In the genomic region with DNA sequence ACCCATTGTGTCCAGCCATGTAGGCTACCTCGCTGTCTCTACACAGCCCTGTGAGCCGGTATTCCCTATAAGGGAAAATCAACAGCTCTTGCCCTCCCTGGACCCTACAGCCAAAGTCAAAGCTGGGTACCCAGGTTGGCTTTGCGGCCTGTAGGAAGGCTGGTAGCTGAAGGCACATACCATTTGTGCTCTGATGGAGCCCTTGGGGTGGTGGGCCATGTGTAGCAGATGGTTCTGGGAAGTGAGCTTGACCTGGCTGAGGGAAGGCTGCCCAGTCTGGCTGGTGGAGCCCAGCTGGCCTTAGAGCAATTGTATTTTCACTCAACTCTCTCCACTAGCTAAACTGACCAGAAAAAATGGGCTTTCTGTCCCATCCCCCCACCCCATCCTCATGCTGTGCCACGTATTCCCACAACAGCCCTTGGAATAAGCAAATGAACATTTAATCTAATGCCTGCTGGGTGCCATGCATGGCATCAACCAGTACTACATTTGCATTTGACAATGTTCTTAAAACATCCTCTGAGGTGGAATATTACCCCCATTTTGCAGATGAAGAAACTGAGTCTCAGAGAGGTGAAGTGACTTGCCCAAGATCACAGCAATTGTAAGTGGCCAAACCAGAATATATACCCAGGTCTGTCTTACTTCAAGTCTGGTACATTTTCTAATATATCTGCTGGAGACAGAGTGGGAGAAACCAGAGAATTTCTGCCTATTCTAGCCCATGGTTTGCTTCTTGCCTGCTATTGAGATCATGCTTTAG, we compare ENCODE assay signal across 12 cellular contexts. TPM values are rescaled to one million over a fixed set of nuclear protein-coding genes. Genes with fewer than 3 reads are reported as not detected.
DNase-seq lines count a peak whose midpoint lies in the region; ATAC-seq and TF ChIP-seq lines count a peak whose summit lies in the region.
"Had no signal": no experiment of that assay in that cellular context is flagged by ENCODE, and none has a peak within 500 bp of the region (broad histone marks: within the 10 kb centered on the region; RNA-seq: fewer than 3 reads in every experiment).

No MANE protein-coding gene starts in this region.

- H3K4me1 ChIP-seq in iPS-15b (ENCODE audit: control insufficient read depth, insufficient read depth, low read length): peaks cover 8% of the 10 kb centered on the region
- H3K4me1 ChIP-seq in esophagus squamous epithelium: peaks cover 9 to 34% (median 9%) of the 10 kb centered on the region in 3 donors

- POLR2A ChIA-PET in activated CD8-positive, alpha-beta T cell treated with anti-CD3 and anti-CD28 coated beads, Interleukin-2, amount 10 ng/mL, durations not matched to agents 7 days and 5 days (lab: Charles Lee): interaction anchor here (0.6 kb wide), 1 partner anchor 16 kb away, joined by 3 read pairs; no protein-coding TSS in a partner anchor

- H3K9me3 ChIP-seq in iPS-15b (ENCODE audit: control insufficient read depth, insufficient read depth, low read length): no peaks in the 10 kb centered on the region
- H3K9me3 ChIP-seq in esophagus squamous epithelium: no peaks in the 10 kb centered on the region

- H3K27me3 ChIP-seq in iPS-15b (ENCODE audit: control insufficient read depth, insufficient read depth, low read length) (peaks cover 17% of the 10 kb centered on the region), esophagus squamous epithelium (peaks cover 0 to 54% (median 0%) of the 10 kb centered on the region in 4 donors)

- no peaks in the 10 kb centered on the region for H3K9me3 Mint-ChIP-seq in T-helper 2 cell treated with Interferon-gamma antibody and Interleukin-4, amounts not matched to agents 5 μg/mL and 100 μg/mL, for 36 hours
- no peaks in the 10 kb centered on the region for H3K9me3 Mint-ChIP-seq in activated CD8-positive, alpha-beta T cell treated with anti-CD3 and anti-CD28 coated beads, Interleukin-2, amount 10 ng/mL, durations not matched to agents 7 days and 5 days (ENCODE audit: insufficient read depth)
- no peaks in the 10 kb centered on the region for H3K9me3 Mint-ChIP-seq in progenitor cell of endocrine pancreas (ENCODE audit: low read depth)

- CTCF ChIA-PET in activated CD8-positive, alpha-beta T cell treated with anti-CD3 and anti-CD28 coated beads, Interleukin-2, amount 10 ng/mL, durations not matched to agents 7 days and 5 days (lab: Charles Lee): interaction anchor here (1.0 to 3.3 kb wide), 2 partner anchors 9 to 16 kb away, joined by 3 to 20 read pairs; no protein-coding TSS in a partner anchor

- 100% methylated on average over 3 to 4 of the region's 4 CpGs for WGBS in esophagus squamous epithelium, 2 donors

- peaks cover 8% of the 10 kb centered on the region for H3K4me1 Mint-ChIP-seq in T-helper 2 cell treated with Interferon-gamma antibody and Interleukin-4, amounts not matched to agents 5 μg/mL and 100 μg/mL, for 36 hours (ENCODE audit: low read depth)
- peaks cover 8% of the 10 kb centered on the region for H3K4me1 Mint-ChIP-seq in activated CD8-positive, alpha-beta T cell treated with anti-CD3 and anti-CD28 coated beads, Interleukin-2, amount 10 ng/mL, durations not matched to agents 7 days and 5 days (ENCODE audit: low read depth)
- peaks cover 8% of the 10 kb centered on the region for H3K4me1 Mint-ChIP-seq in progenitor cell of endocrine pancreas (ENCODE audit: low read depth)

- no peak overlapping the region for H3K9ac ChIP-seq in iPS-15b (ENCODE audit: low read depth, low read length)

- no peak for TF ChIP-seq POLR2A in esophagus squamous epithelium (IDR thresholded peaks at IDR 0.05)

- H3K27me3 Mint-ChIP-seq in T-helper 2 cell treated with Interferon-gamma antibody and Interleukin-4, amounts not matched to agents 5 μg/mL and 100 μg/mL, for 36 hours (ENCODE audit: low read depth): peaks cover 54% of the 10 kb centered on the region
- peaks cover 47% of the 10 kb centered on the region for H3K27me3 Mint-ChIP-seq in activated CD8-positive, alpha-beta T cell treated with anti-CD3 and anti-CD28 coated beads, Interleukin-2, amount 10 ng/mL, durations not matched to agents 7 days and 5 days (ENCODE audit: low read depth)
- H3K27me3 Mint-ChIP-seq in progenitor cell of endocrine pancreas: peaks cover 60% of the 10 kb centered on the region

- no peak overlapping the region for H3K27ac ChIP-seq in esophagus squamous epithelium

- H3K4me3 ChIP-seq in iPS-15b (ENCODE audit: low read depth, low read length) (peak overlapping the region; percentile 60), esophagus squamous epithelium (no peak overlapping the region)

- no peak for ATAC-seq in activated CD8-positive, alpha-beta T cell treated with anti-CD3 and anti-CD28 coated beads, Interleukin-2, amount 10 ng/mL, durations not matched to agents 7 days and 5 days

- peak overlapping the region; percentile 72 for H3K4me3 Mint-ChIP-seq in T-helper 2 cell treated with Interferon-gamma antibody and Interleukin-4, amounts not matched to agents 5 μg/mL and 100 μg/mL, for 36 hours
- peak overlapping the region; percentile 60 for H3K4me3 Mint-ChIP-seq in activated CD8-positive, alpha-beta T cell treated with anti-CD3 and anti-CD28 coated beads, Interleukin-2, amount 10 ng/mL, durations not matched to agents 7 days and 5 days
- H3K4me3 Mint-ChIP-seq in progenitor cell of endocrine pancreas (ENCODE audit: low read depth): peak overlapping the region; percentile 78

- intact Hi-C loops in esophagus squamous epithelium (cut with DNase I): no loop called here

- H3K36me3 ChIP-seq in iPS-15b (ENCODE audit: control insufficient read depth, insufficient read depth, low read length): no peaks in the 10 kb centered on the region
- no peaks in the 10 kb centered on the region for H3K36me3 ChIP-seq in esophagus squamous epithelium

- TF ChIP-seq CTCF in progenitor cell of endocrine pancreas (IDR thresholded peaks at IDR 0.05; ENCODE audit: unreplicated experiment): no peak
- TF ChIP-seq CTCF in esophagus squamous epithelium (IDR thresholded peaks at IDR 0.05): no peak

- no peak overlapping the region for H3K27ac Mint-ChIP-seq in T-helper 2 cell treated with Interferon-gamma antibody and Interleukin-4, amounts not matched to agents 5 μg/mL and 100 μg/mL, for 36 hours
- no peak overlapping the region for H3K27ac Mint-ChIP-seq in activated CD8-positive, alpha-beta T cell treated with anti-CD3 and anti-CD28 coated beads, Interleukin-2, amount 10 ng/mL, durations not matched to agents 7 days and 5 days
- H3K27ac Mint-ChIP-seq in progenitor cell of endocrine pancreas: peak overlapping the region; percentile 83

- no peaks in the 10 kb centered on the region for H3K36me3 Mint-ChIP-seq in T-helper 2 cell treated with Interferon-gamma antibody and Interleukin-4, amounts not matched to agents 5 μg/mL and 100 μg/mL, for 36 hours (ENCODE audit: low read depth)
- H3K36me3 Mint-ChIP-seq in activated CD8-positive, alpha-beta T cell treated with anti-CD3 and anti-CD28 coated beads, Interleukin-2, amount 10 ng/mL, durations not matched to agents 7 days and 5 days (ENCODE audit: low read depth): no peaks in the 10 kb centered on the region
- no peaks in the 10 kb centered on the region for H3K36me3 Mint-ChIP-seq in progenitor cell of endocrine pancreas (ENCODE audit: insufficient read depth)

- no peak for DNase-seq in T-helper 2 cell treated with Interferon-gamma antibody and Interleukin-4, amounts not matched to agents 5 μg/mL and 100 μg/mL, for 36 hours (ENCODE audit: low spot score)
- DNase-seq in T-helper 2 cell (no peak), progenitor cell of endocrine pancreas (ENCODE audit: low spot score, unreplicated experiment) (no peak), esophagus squamous epithelium (lab: John Stamatoyannopoulos, UW) (no peak), AML-193 (lab: John Stamatoyannopoulos, UW) (no peak)
- DNase-seq in activated CD8-positive, alpha-beta T cell treated with anti-CD3 and anti-CD28 coated beads, Interleukin-2, amount 10 ng/mL, durations not matched to agents 7 days and 5 days: no peak
- DNase-seq in activated CD4-positive, CD25-positive, alpha-beta regulatory T cell (lab: John Stamatoyannopoulos, UW): no peak
- DNase-seq: activated CD4-positive, alpha-beta T cell treated with anti-CD3 and anti-CD28 coated beads, Interleukin-2, amount 50 U/mL, for 1 hour; central memory CD4-positive, alpha-beta T cell; NCI-H1417 treated with DMSO at 0.1 percent for 48 hours; NCI-H526 treated with DMSO at 0.1 percent for 48 hours had no signal

RNA-seq across cellular contexts. Expression of a gene that starts 56.8 kb away (rescaled TPM):
- 100 to 1,000 TPM; 134 to 138 TPM for total RNA-seq in activated CD8-positive, alpha-beta T cell treated with anti-CD3 and anti-CD28 coated beads, Interleukin-2, amount 10 ng/mL, durations not matched to agents 7 days and 5 days
- total RNA-seq in progenitor cell of endocrine pancreas (208 and 221 TPM in 2 replicates), esophagus squamous epithelium (100 to 1,000 TPM; 300 to 496 (median 418) TPM)
